Comparison of ENCODE assay signal across 8 cellular contexts in genomic region chr1:78003882-78004718, GRCh38. TPM values are rescaled to one million over a fixed set of nuclear protein-coding genes. Genes with fewer than 3 reads are reported as not detected.
DNase-seq lines count a peak whose midpoint lies in the region; ATAC-seq and TF ChIP-seq lines count a peak whose summit lies in the region.

No MANE protein-coding gene starts in this region.

- no peaks in the 10 kb centered on the region for H3K9me3 Mint-ChIP-seq in activated naive CD8-positive, alpha-beta T cell treated with anti-CD3 and anti-CD28 coated beads, Interleukin-2, amount 10 ng/mL, durations not matched to agents 7 days and 5 days

- intact Hi-C loops in left cardiac atrium (cut with DNase I), result loop anchor here in 1 of 2 donors (5.0 kb wide), 1 partner anchor 108 kb away; no protein-coding TSS in a partner anchor

- peak overlapping the region; percentile 81 for H3K4me2 ChIP-seq in DND-41 (ENCODE audit: insufficient read depth, low read length)

- TF ChIP-seq CTCF in DND-41 (IDR thresholded peaks at IDR 0.05; ENCODE audit: borderline replicate concordance, extremely low read depth, low read length, poor library complexity, severe bottlenecking), result no peak

- peak overlapping the region; percentile 96 for H3K27ac Mint-ChIP-seq in activated naive CD8-positive, alpha-beta T cell treated with anti-CD3 and anti-CD28 coated beads, Interleukin-2, amount 10 ng/mL, durations not matched to agents 7 days and 5 days

- H3K4me3 Mint-ChIP-seq in activated naive CD8-positive, alpha-beta T cell treated with anti-CD3 and anti-CD28 coated beads, Interleukin-2, amount 10 ng/mL, durations not matched to agents 7 days and 5 days, result peak overlapping the region; percentile 95

- H3K9ac ChIP-seq in DND-41 (ENCODE audit: low read depth, low read length), result peak overlapping the region; percentile 65

- peak overlapping the region; percentile 69 for H2AFZ ChIP-seq in DND-41 (ENCODE audit: low read depth, low read length)

- H3K36me3 Mint-ChIP-seq in activated naive CD8-positive, alpha-beta T cell treated with anti-CD3 and anti-CD28 coated beads, Interleukin-2, amount 10 ng/mL, durations not matched to agents 7 days and 5 days, result no peaks in the 10 kb centered on the region

- peak; percentile 77 for DNase-seq in DND-41
- DNase-seq in HS-27A (ENCODE audit: low read depth), result peak; percentile 60
- peak; percentile 10 to 70 for DNase-seq in SJSA1 (ENCODE audit: low read depth in 1 of 2, low spot score in 2 of 2)
- DNase-seq in activated naive CD8-positive, alpha-beta T cell treated with anti-CD3 and anti-CD28 coated beads, Interleukin-2, amount 10 ng/mL, durations not matched to agents 7 days and 5 days, result peak; percentile 44
- DNase-seq in left cardiac atrium, result peak; percentile 33
- peak; percentile 47 for DNase-seq in putamen (ENCODE audit: low spot score)
- no peak for DNase-seq in pons (ENCODE audit: low spot score)

- POLR2A ChIA-PET in activated naive CD8-positive, alpha-beta T cell treated with anti-CD3 and anti-CD28 coated beads, Interleukin-2, amount 10 ng/mL, durations not matched to agents 7 days and 5 days (lab: Charles Lee), result interaction anchor here (0.6 to 6.5 kb wide), 28 partner anchors 9 to 1849 kb away, joined by 3 to 224 read pairs (median 5); partner anchors contain the start of genes FUBP1, GIPC2, IFI44 and IFI44L

- peak; percentile 75 for ATAC-seq in DND-41 (ENCODE audit: insufficient read depth, low read depth)
- peak; percentile 44 for ATAC-seq in GM21423 (IDR thresholded peaks at IDR 0.05; ENCODE audit: unreplicated experiment)
- peak; percentile 52 for ATAC-seq in activated naive CD8-positive, alpha-beta T cell treated with anti-CD3 and anti-CD28 coated beads, Interleukin-2, amount 10 ng/mL, durations not matched to agents 7 days and 5 days (ENCODE audit: low read depth)
- ATAC-seq in left cardiac atrium, result peak; percentile 84

- peaks cover 28% of the 10 kb centered on the region for H3K79me2 ChIP-seq in DND-41 (ENCODE audit: insufficient read depth, low read length)

- no peaks in the 10 kb centered on the region for H4K20me1 ChIP-seq in DND-41 (ENCODE audit: insufficient read depth, low read length)

- H3K27ac ChIP-seq in DND-41 (ENCODE audit: low read length) (peak overlapping the region; percentile 92), SJSA1 (peak overlapping the region; percentile 96)

- H3K27me3 Mint-ChIP-seq in activated naive CD8-positive, alpha-beta T cell treated with anti-CD3 and anti-CD28 coated beads, Interleukin-2, amount 10 ng/mL, durations not matched to agents 7 days and 5 days, result no peaks in the 10 kb centered on the region

- H3K4me1 Mint-ChIP-seq in activated naive CD8-positive, alpha-beta T cell treated with anti-CD3 and anti-CD28 coated beads, Interleukin-2, amount 10 ng/mL, durations not matched to agents 7 days and 5 days, result peaks cover 32% of the 10 kb centered on the region

- H3K4me1 ChIP-seq in DND-41 (ENCODE audit: insufficient read depth, low read length), result peaks cover 51% of the 10 kb centered on the region
- peaks cover 12% of the 10 kb centered on the region; the same call in 1 of the 2 replicates for H3K4me1 ChIP-seq in SJSA1 (replicated peaks)

- no peaks in the 10 kb centered on the region for H3K36me3 ChIP-seq in DND-41 (ENCODE audit: insufficient read depth, low read length)
- H3K36me3 ChIP-seq in SJSA1, result peaks cover 3% of the 10 kb centered on the region

- H3K9me3 ChIP-seq in DND-41 (ENCODE audit: insufficient read depth, low read length, severe bottlenecking) (no peaks in the 10 kb centered on the region), SJSA1 (replicated peaks) (no peaks in the 10 kb centered on the region)

- H3K27me3 ChIP-seq in DND-41 (ENCODE audit: insufficient read depth, low read length, poor library complexity) (no peaks in the 10 kb centered on the region), SJSA1 (replicated peaks) (no peaks in the 10 kb centered on the region; the same call in 1 of the 2 replicates)

- H3K4me3 ChIP-seq in DND-41 (ENCODE audit: low read depth in 1 of 2, low read length in 2 of 2), result peak overlapping the region; percentile 58 to 60; a peak in 3 of 4 replicates
- peak overlapping the region; percentile 44 for H3K4me3 ChIP-seq in SJSA1

RNA-seq across cellular contexts. Expression of gene DNAJB4, which starts 0.6 kb away (rescaled TPM):
- total RNA-seq in SJSA1 (2014; rRNA removed; shearing (Covaris generic)), result 62.8 and 75.6 TPM in 2 replicates
- 10 to 100 TPM; 15.2 to 16.4 TPM for total RNA-seq in activated naive CD8-positive, alpha-beta T cell treated with anti-CD3 and anti-CD28 coated beads, Interleukin-2, amount 10 ng/mL, durations not matched to agents 7 days and 5 days
- total RNA-seq in left cardiac atrium, result 100 to 1,000 TPM in 1 of 2 donors, 10 to 100 TPM in 1; 78.6 to 105 TPM

RNA-seq across cellular contexts. Expression of gene FUBP1, which starts 25.2 kb away (rescaled TPM):
- total RNA-seq in SJSA1 (2014; rRNA removed; shearing (Covaris generic)), result 92.5 and 153 TPM in 2 replicates
- 100 to 1,000 TPM; 223 to 228 TPM for total RNA-seq in activated naive CD8-positive, alpha-beta T cell treated with anti-CD3 and anti-CD28 coated beads, Interleukin-2, amount 10 ng/mL, durations not matched to agents 7 days and 5 days
- total RNA-seq in left cardiac atrium, result 10 to 100 TPM; 54.3 to 78.5 TPM

RNA-seq across cellular contexts. Expression of gene GIPC2, which starts 41.7 kb away (rescaled TPM):
- total RNA-seq in SJSA1 (2014; rRNA removed; shearing (Covaris generic)), result 0.13 TPM in 1 of 2 replicates, not detected in the other
- under 1 TPM; 0.44 to 0.74 TPM for total RNA-seq in activated naive CD8-positive, alpha-beta T cell treated with anti-CD3 and anti-CD28 coated beads, Interleukin-2, amount 10 ng/mL, durations not matched to agents 7 days and 5 days
- total RNA-seq in left cardiac atrium, result 1 to 10 TPM; 1.9 to 3.1 TPM
